10 cellular contexts compared by ENCODE assay signal in the genomic region with DNA sequence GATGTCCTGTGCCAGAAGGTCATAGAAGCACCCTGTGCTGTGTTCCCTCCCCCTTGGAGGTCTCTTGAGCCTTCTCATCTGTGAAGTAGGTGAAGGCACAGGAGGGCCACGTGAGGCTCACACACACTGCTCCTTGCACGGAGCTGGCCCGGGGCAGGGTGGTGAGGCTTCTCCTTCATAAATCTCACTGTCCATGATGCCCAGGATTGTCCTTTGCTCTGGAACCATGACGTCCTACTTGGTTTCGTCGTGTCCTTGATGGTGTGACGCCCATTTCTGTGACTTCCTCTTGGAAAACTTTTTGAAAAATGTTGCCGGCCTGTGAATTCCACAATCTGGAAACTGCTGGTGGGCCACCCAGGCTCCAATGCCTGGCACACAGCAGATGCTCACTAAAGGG. TPM values are rescaled to one million over a fixed set of nuclear protein-coding genes. Genes with fewer than 3 reads are reported as not detected.
DNase-seq lines count a peak whose midpoint lies in the region; ATAC-seq, FAIRE-seq and TF ChIP-seq lines count a peak whose summit lies in the region.
"Had no signal": no experiment of that assay in that cellular context is flagged by ENCODE, and none has a peak within 500 bp of the region (broad histone marks: within the 10 kb centered on the region; RNA-seq: fewer than 3 reads in every experiment).

No MANE protein-coding gene starts in this region.

- no peak overlapping the region for H2BK15ac ChIP-seq in mesenchymal stem cell (ENCODE audit: low read depth, poor library complexity, severe bottlenecking)

- no peak overlapping the region for H2BK120ac ChIP-seq in mesenchymal stem cell (ENCODE audit: low read depth, low read length)

- DNase-seq in heart left ventricle (no peak), cardiac septum (ENCODE audit: low spot score) (no peak), mesenchymal stem cell (no peak), upper lobe of right lung (no peak), GM12891 (ENCODE audit: insufficient read length, low spot score) (no peak)
- DNase-seq in activated naive CD8-positive, alpha-beta T cell treated with anti-CD3 and anti-CD28 coated beads for 36 hours, result no peak
- DNase-seq: SJCRH30 had no signal

- H3K14ac ChIP-seq in mesenchymal stem cell (ENCODE audit: low read length in 2 of 2), result no peak overlapping the region

- H3K36me3 ChIP-seq in heart left ventricle (peaks cover 0 to 28% (median 4%) of the 10 kb centered on the region in 9 donors), mesenchymal stem cell (ENCODE audit: control insufficient read depth in 1 of 2, insufficient read depth in 2 of 2, low read depth in 1 of 2, low read length in 2 of 2) (peaks cover 43 to 52% of the 10 kb centered on the region in 2 experiments), upper lobe of right lung (peaks cover 29% of the 10 kb centered on the region)
- H3K36me3 ChIP-seq: SJCRH30 had no signal

- WGBS in heart left ventricle, 4 donors, result 49 to 67% (median 58%) methylated on average over 8 of the region's 8 CpGs
- 95% methylated on average over 8 of the region's 8 CpGs for WGBS in mesenchymal stem cell

- no peaks in the 10 kb centered on the region for H3K9me3 Mint-ChIP-seq in activated naive CD8-positive, alpha-beta T cell treated with anti-CD3 and anti-CD28 coated beads for 36 hours

- H2AFZ ChIP-seq in mesenchymal stem cell (ENCODE audit: low read depth, low read length), result no peak overlapping the region

- H3K4me1 Mint-ChIP-seq in activated naive CD8-positive, alpha-beta T cell treated with anti-CD3 and anti-CD28 coated beads for 36 hours, result peaks cover 91% of the 10 kb centered on the region

- no peak for TF ChIP-seq POLR2A in heart left ventricle (IDR thresholded peaks at IDR 0.05)
- no peak for TF ChIP-seq POLR2A in GM12891 (IDR thresholded peaks at IDR 0.05; ENCODE audit: low read depth, low read length)

- peak overlapping the region; percentile 19 for H2AK5ac ChIP-seq in mesenchymal stem cell (ENCODE audit: low read length, severe bottlenecking)

- no peak overlapping the region for H2BK12ac ChIP-seq in mesenchymal stem cell (ENCODE audit: low read length in 2 of 2)

- no peak for TF ChIP-seq CTCF in heart left ventricle (IDR thresholded peaks at IDR 0.05)
- no peak for TF ChIP-seq CTCF in upper lobe of right lung (IDR thresholded peaks at IDR 0.05)

- no peak overlapping the region for H4K8ac ChIP-seq in mesenchymal stem cell (ENCODE audit: low read length)

- H3K4me1 ChIP-seq in heart left ventricle (peaks cover 16 to 100% (median 94%) of the 10 kb centered on the region in 12 donors), mesenchymal stem cell (ENCODE audit: control insufficient read depth, insufficient read depth, low read depth, low read length) (peaks cover 72% of the 10 kb centered on the region), upper lobe of right lung (peaks cover 96% of the 10 kb centered on the region)

- H3K27ac ChIP-seq in heart left ventricle (peak overlapping the region in 11 of 12 donors; percentile 27 to 94 (median 73)), mesenchymal stem cell (ENCODE audit: low read length, poor library complexity, severe bottlenecking) (peak overlapping the region; percentile 20), upper lobe of right lung (peak overlapping the region; percentile 39)
- H3K27ac ChIP-seq: SJCRH30 had no signal

- peaks cover 29% of the 10 kb centered on the region for H3K36me3 Mint-ChIP-seq in activated naive CD8-positive, alpha-beta T cell treated with anti-CD3 and anti-CD28 coated beads for 36 hours

- no peaks in the 10 kb centered on the region for H3K27me3 ChIP-seq in heart left ventricle
- H3K27me3 ChIP-seq in mesenchymal stem cell (ENCODE audit: control insufficient read depth in 1 of 2, insufficient read depth in 1 of 2, low read length in 2 of 2), result no peaks in the 10 kb centered on the region
- no peaks in the 10 kb centered on the region for H3K27me3 ChIP-seq in upper lobe of right lung
- H3K27me3 ChIP-seq: SJCRH30 had no signal

- H3K4ac ChIP-seq in mesenchymal stem cell (ENCODE audit: low read depth in 1 of 2, low read length in 2 of 2), result no peak overlapping the region

- H3K18ac ChIP-seq in mesenchymal stem cell (ENCODE audit: low read depth in 1 of 2, low read length in 2 of 2), result peak overlapping the region in 1 of 2 experiments; percentile 84

- peak overlapping the region; percentile 22 for H3K9ac ChIP-seq in mesenchymal stem cell (ENCODE audit: low read length)

- H3K4me2 ChIP-seq in mesenchymal stem cell (ENCODE audit: low read length, poor library complexity, severe bottlenecking), result no peak overlapping the region

- ATAC-seq in heart left ventricle, result no peak
- ATAC-seq in upper lobe of right lung, result no peak
- ATAC-seq in GM21381 (IDR thresholded peaks at IDR 0.05; ENCODE audit: unreplicated experiment), result no peak
- no peak for ATAC-seq in activated CD4-positive, CD25-positive, alpha-beta regulatory T cell treated with anti-CD3 and anti-CD28 coated beads, Interleukin-2, amount 50 U/mL, for 24 hours

- H3K79me1 ChIP-seq in mesenchymal stem cell (replicated peaks; ENCODE audit: low read length, poor library complexity, severe bottlenecking), result no peaks in the 10 kb centered on the region

- H3K4me3 Mint-ChIP-seq in activated naive CD8-positive, alpha-beta T cell treated with anti-CD3 and anti-CD28 coated beads for 36 hours, result no peak overlapping the region

- no peak overlapping the region for H2BK5ac ChIP-seq in mesenchymal stem cell (ENCODE audit: low read depth, low read length, poor library complexity, severe bottlenecking)

- FAIRE-seq in GM12891 (lab: Jason Lieb, UNC), result no peak
- FAIRE-seq: GM19239 had no signal

- intact Hi-C loops in heart left ventricle (cut with DNase I) (no loop called here), cardiac septum (cut with DNase I) (no loop called here), upper lobe of right lung (cut with DNase I) (no loop called here)

- no peak overlapping the region for H4K91ac ChIP-seq in mesenchymal stem cell (ENCODE audit: low read length)

- peak overlapping the region; percentile 54 for H3K27ac Mint-ChIP-seq in activated naive CD8-positive, alpha-beta T cell treated with anti-CD3 and anti-CD28 coated beads for 36 hours

- H3K27me3 Mint-ChIP-seq in activated naive CD8-positive, alpha-beta T cell treated with anti-CD3 and anti-CD28 coated beads for 36 hours, result no peaks in the 10 kb centered on the region

- H3K9me3 ChIP-seq in heart left ventricle (no peaks in the 10 kb centered on the region), mesenchymal stem cell (ENCODE audit: control insufficient read depth, low read length) (no peaks in the 10 kb centered on the region), upper lobe of right lung (no peaks in the 10 kb centered on the region)
- H3K9me3 ChIP-seq: SJCRH30 had no signal

- H3K23ac ChIP-seq in mesenchymal stem cell (ENCODE audit: low read length in 2 of 2), result no peak overlapping the region

- H3K4me3 ChIP-seq in heart left ventricle (no peak overlapping the region), mesenchymal stem cell (ENCODE audit: insufficient read depth in 1 of 2, low read depth in 1 of 2, low read length in 2 of 2) (no peak overlapping the region), upper lobe of right lung (no peak overlapping the region)
- H3K4me3 ChIP-seq: SJCRH30 had no signal

TF ChIP-seq in GM12891, 5 proteins besides CTCF, POLR2A, EP300 and RAD21:
- TF ChIP-seq PAX5 (IDR thresholded peaks at IDR 0.05; ENCODE audit: insufficient read depth, low read length, severe bottlenecking) (no peak), TAF1 (IDR thresholded peaks at IDR 0.05; ENCODE audit: low read depth, low read length) (no peak), POLR2AphosphoS5 (IDR thresholded peaks at IDR 0.05; ENCODE audit: low read depth, low read length) (no peak), SPI1 (IDR thresholded peaks at IDR 0.05; ENCODE audit: low read depth, low read length) (no peak), POU2F2 (IDR thresholded peaks at IDR 0.05; ENCODE audit: low read depth, low read length) (no peak)

RNA-seq across cellular contexts. Expression of a gene that starts 34.4 kb away (rescaled TPM):
- total RNA-seq in heart left ventricle (10 to 100 TPM; 35.8 to 76.7 (median 40.3) TPM), cardiac septum (33.7 TPM), upper lobe of right lung (47.1 TPM)
- 10 to 100 TPM; 11.3 to 16.8 TPM for polyA plus RNA-seq in heart left ventricle
- total RNA-seq in activated naive CD8-positive, alpha-beta T cell treated with anti-CD3 and anti-CD28 coated beads for 36 hours, result 10 to 100 TPM; 58.5 to 59.4 TPM
- polyA plus RNA-seq in mesenchymal stem cell (2013, experiment 1 of 2), result 50.8 TPM
- polyA plus RNA-seq in mesenchymal stem cell (2013, experiment 2 of 2), result 50.3 TPM
- polyA plus RNA-seq in GM12891 (2012; ENCODE audit: low read depth, missing spikeins), result 16.7 TPM

Comparison
In these comparisons a context has a peak if more than half of its experiments do, and no peak if none do; other contexts are left out.
1. H3K27ac ChIP-seq: peak in every context shown above with its lines; median percentile 73 in heart left ventricle; 39 in upper lobe of right lung; 20 in mesenchymal stem cell.